Comparison of ENCODE assay signal across 9 cellular contexts in genomic region chr9:94802795-94803194, GRCh38.
DNase-seq lines count a peak whose midpoint lies in the region; ATAC-seq lines count a peak whose summit lies in the region.
"Had no signal": no experiment of that assay in that cellular context is flagged by ENCODE, and none has a peak within 500 bp of the region (broad histone marks: within the 10 kb centered on the region; RNA-seq: fewer than 3 reads in every experiment).

No MANE protein-coding gene starts in this region.

- H3K36me3 Mint-ChIP-seq in activated T-helper 1 cell treated with anti-CD3 and anti-CD28 coated beads, Interleukin-12 subunit alpha, Interleukin-12 subunit beta, Interleukin-2, Interleukin-4 antibody, amounts not matched to agents 30 ng/mL and 10 ng/mL and 1 ng/mL, durations not matched to agents 14 hours and 24 hours and 36 hours (ENCODE audit: low read depth) = peaks cover 26% of the 10 kb centered on the region

- in situ Hi-C loops in HAP-1 (cut with MboI; ENCODE audit: low sequenced_read_pairs) = no loop called here

- peak; percentile 81 for ATAC-seq in GM19351 (IDR thresholded peaks at IDR 0.05; ENCODE audit: unreplicated experiment)
- peak; percentile 43 for ATAC-seq in HG03196 (IDR thresholded peaks at IDR 0.05; ENCODE audit: unreplicated experiment)

- H3K27me3 Mint-ChIP-seq in activated T-helper 1 cell treated with anti-CD3 and anti-CD28 coated beads, Interleukin-12 subunit alpha, Interleukin-12 subunit beta, Interleukin-2, Interleukin-4 antibody, amounts not matched to agents 30 ng/mL and 10 ng/mL and 1 ng/mL, durations not matched to agents 14 hours and 24 hours and 36 hours (ENCODE audit: insufficient read depth) = no peaks in the 10 kb centered on the region

- no peaks in the 10 kb centered on the region for H3K36me3 ChIP-seq in H7 (replicated peaks; ENCODE audit: control insufficient read depth, insufficient read depth, low read length)
- peaks cover 8% of the 10 kb centered on the region for H3K36me3 ChIP-seq in HAP-1 (replicated peaks)

- H3K4me1 Mint-ChIP-seq in activated T-helper 1 cell treated with anti-CD3 and anti-CD28 coated beads, Interleukin-12 subunit alpha, Interleukin-12 subunit beta, Interleukin-2, Interleukin-4 antibody, amounts not matched to agents 30 ng/mL and 10 ng/mL and 1 ng/mL, durations not matched to agents 14 hours and 24 hours and 36 hours (ENCODE audit: low read depth) = peaks cover 40% of the 10 kb centered on the region

- H3K4me3 Mint-ChIP-seq in activated T-helper 1 cell treated with anti-CD3 and anti-CD28 coated beads, Interleukin-12 subunit alpha, Interleukin-12 subunit beta, Interleukin-2, Interleukin-4 antibody, amounts not matched to agents 30 ng/mL and 10 ng/mL and 1 ng/mL, durations not matched to agents 14 hours and 24 hours and 36 hours = peak overlapping the region; percentile 28

- peak; percentile 4 for DNase-seq in activated T-helper 1 cell treated with anti-CD3 and anti-CD28 coated beads, Interleukin-12 subunit alpha, Interleukin-12 subunit beta, Interleukin-2, Interleukin-4 antibody, amounts not matched to agents 30 ng/mL and 10 ng/mL and 1 ng/mL, durations not matched to agents 14 hours and 24 hours and 36 hours (ENCODE audit: low spot score)
- no peak for DNase-seq in H7
- no peak for DNase-seq in HAP-1 (ENCODE audit: low spot score in 2 of 2)
- DNase-seq in head of caudate nucleus = no peak
- no peak for DNase-seq in cortex of kidney (lab: John Stamatoyannopoulos, UW)
- DNase-seq: PC-9 had no signal

- H3K27me3 ChIP-seq in H7 (ENCODE audit: control insufficient read depth, insufficient read depth, low read length) (no peaks in the 10 kb centered on the region), HAP-1 (ENCODE audit: low read depth) (no peaks in the 10 kb centered on the region)

- H3K4me1 ChIP-seq in HAP-1 = peaks cover 40% of the 10 kb centered on the region

- H3K4me3 ChIP-seq in skin epidermis (no peak overlapping the region), H7 (ENCODE audit: insufficient read depth, low read depth, low read length) (no peak overlapping the region), HAP-1 (no peak overlapping the region)
- H3K4me3 ChIP-seq: PC-9 had no signal

- peak overlapping the region in 20 of 21 experiments; percentile 34 to 94 (median 83) for H3K27ac ChIP-seq in skin epidermis

- intact Hi-C loops in activated T-helper 1 cell treated with anti-CD3 and anti-CD28 coated beads, Interleukin-12 subunit alpha, Interleukin-12 subunit beta, Interleukin-2, Interleukin-4 antibody, amounts not matched to agents 30 ng/mL and 10 ng/mL and 1 ng/mL, durations not matched to agents 14 hours and 24 hours and 36 hours (cut with micrococcal nuclease) = loop anchor here (1.0 to 2.0 kb wide), 4 partner anchors 37 to 204 kb away; no protein-coding TSS in a partner anchor
- intact Hi-C loops in head of caudate nucleus (cut with DNase I) = no loop called here

- no peaks in the 10 kb centered on the region for H3K9me3 Mint-ChIP-seq in activated T-helper 1 cell treated with anti-CD3 and anti-CD28 coated beads, Interleukin-12 subunit alpha, Interleukin-12 subunit beta, Interleukin-2, Interleukin-4 antibody, amounts not matched to agents 30 ng/mL and 10 ng/mL and 1 ng/mL, durations not matched to agents 14 hours and 24 hours and 36 hours

- no peaks in the 10 kb centered on the region for H3K9me3 ChIP-seq in HAP-1

- peak overlapping the region; percentile 66 for H3K27ac Mint-ChIP-seq in activated T-helper 1 cell treated with anti-CD3 and anti-CD28 coated beads, Interleukin-12 subunit alpha, Interleukin-12 subunit beta, Interleukin-2, Interleukin-4 antibody, amounts not matched to agents 30 ng/mL and 10 ng/mL and 1 ng/mL, durations not matched to agents 14 hours and 24 hours and 36 hours
